ENCODE assay signal across 12 cellular contexts in genomic region chr4:118757761-118758213, GRCh38.
DNase-seq lines count a peak whose midpoint lies in the region; ATAC-seq and TF ChIP-seq lines count a peak whose summit lies in the region.
"Had no signal": no experiment of that assay in that cellular context is flagged by ENCODE, and none has a peak within 500 bp of the region (broad histone marks: within the 10 kb centered on the region; RNA-seq: fewer than 3 reads in every experiment).

No MANE protein-coding gene starts in this region.

- no peaks in the 10 kb centered on the region for H3K9me3 Mint-ChIP-seq in natural killer cell
- H3K9me3 Mint-ChIP-seq: activated CD4-positive, alpha-beta memory T cell treated with anti-CD3 and anti-CD28 coated beads, Interleukin-2, amount 10 ng/mL, durations not matched to agents 7 days and 5 days had no signal

- peaks cover 20% of the 10 kb centered on the region for H3K4me1 ChIP-seq in stomach smooth muscle (ENCODE audit: control insufficient read depth, insufficient read depth, low read length)

- no peak overlapping the region for H3K4me3 ChIP-seq in stomach smooth muscle (ENCODE audit: low read length in 2 of 2)

- intact Hi-C loops in natural killer cell (cut with micrococcal nuclease): no loop called here
- intact Hi-C loops in left colon (cut with DNase I, micrococcal nuclease): no loop called here

- H3K9ac ChIP-seq in stomach smooth muscle (ENCODE audit: low read length in 2 of 2): peak overlapping the region in 1 of 2 donors; percentile 4

- H3K27me3 Mint-ChIP-seq in natural killer cell (ENCODE audit: low read depth in 2 of 2): no peaks in the 10 kb centered on the region
- H3K27me3 Mint-ChIP-seq: activated CD4-positive, alpha-beta memory T cell treated with anti-CD3 and anti-CD28 coated beads, Interleukin-2, amount 10 ng/mL, durations not matched to agents 7 days and 5 days; T-helper 17 cell had no signal

- H3K4me3 Mint-ChIP-seq in natural killer cell: no peak overlapping the region
- H3K4me3 Mint-ChIP-seq: activated CD4-positive, alpha-beta memory T cell treated with anti-CD3 and anti-CD28 coated beads, Interleukin-2, amount 10 ng/mL, durations not matched to agents 7 days and 5 days; T-helper 17 cell had no signal

- TF ChIP-seq CTCF in natural killer cell (IDR thresholded peaks at IDR 0.05): no peak

- peak overlapping the region; percentile 75 for H3K27ac ChIP-seq in stomach smooth muscle (ENCODE audit: low read length)

- H3K4me1 Mint-ChIP-seq in natural killer cell: peaks cover 0 to 4% of the 10 kb centered on the region in 2 donors

- DNase-seq in NCI-H748 (lab: John Stamatoyannopoulos, UW; ENCODE audit: unreplicated experiment) (peak; percentile 45), dedifferentiated amniotic fluid mesenchymal stem cell (ENCODE audit: extremely low spot score) (peak; percentile 51), left lobe of liver (ENCODE audit: low spot score) (no peak), GDM1 (lab: John Stamatoyannopoulos, UW) (no peak), natural killer cell (no peak), left colon (no peak)
- DNase-seq: activated CD4-positive, alpha-beta memory T cell treated with anti-CD3 and anti-CD28 coated beads, Interleukin-2, amount 10 ng/mL, durations not matched to agents 7 days and 5 days; activated gamma-delta T cell; NCI-H1048; stimulated activated CD4-positive, alpha-beta T cell treated with anti-CD3 and anti-CD28 coated beads, Interleukin-12 subunit alpha, Interleukin-12 subunit beta, amount 100 ng/mL, for 4 hours; T-helper 17 cell had no signal

- ATAC-seq in left lobe of liver (peak; percentile 74), natural killer cell (no peak), left colon (no peak)
- ATAC-seq: T-helper 17 cell had no signal

- no peaks in the 10 kb centered on the region for H3K36me3 ChIP-seq in stomach smooth muscle (ENCODE audit: control insufficient read depth in 2 of 2, insufficient read depth in 2 of 2, low read length in 2 of 2)

- no peaks in the 10 kb centered on the region for H3K36me3 Mint-ChIP-seq in natural killer cell

- no peak overlapping the region for H3K27ac Mint-ChIP-seq in natural killer cell
- H3K27ac Mint-ChIP-seq: activated CD4-positive, alpha-beta memory T cell treated with anti-CD3 and anti-CD28 coated beads, Interleukin-2, amount 10 ng/mL, durations not matched to agents 7 days and 5 days; T-helper 17 cell had no signal

- no peaks in the 10 kb centered on the region for H3K9me3 ChIP-seq in stomach smooth muscle (ENCODE audit: control insufficient read depth in 2 of 2, low read length in 2 of 2)

- H3K27me3 ChIP-seq in stomach smooth muscle (ENCODE audit: control insufficient read depth in 1 of 2, insufficient read depth in 2 of 2, low read length in 2 of 2): no peaks in the 10 kb centered on the region

Comparison
In these comparisons a context has a peak if more than half of its experiments do, and no peak if none do; other contexts are left out.
1. DNase-seq: peak in NCI-H748 (single experiment) and dedifferentiated amniotic fluid mesenchymal stem cell (single experiment); none in left lobe of liver (single experiment), GDM1 (single experiment), natural killer cell (single experiment) and left colon (0 of 2).